26 cellular contexts compared by ENCODE assay signal in genomic region chr3:123148772-123149171, GRCh38. TPM values are rescaled to one million over a fixed set of nuclear protein-coding genes. Genes with fewer than 3 reads are reported as not detected.
DNase-seq lines count a peak whose midpoint lies in the region; ATAC-seq and TF ChIP-seq lines count a peak whose summit lies in the region.
"Had no signal": no experiment of that assay in that cellular context is flagged by ENCODE, and none has a peak within 500 bp of the region (broad histone marks: within the 10 kb centered on the region; RNA-seq: fewer than 3 reads in every experiment).

No MANE protein-coding gene starts in this region.

- no peaks in the 10 kb centered on the region for H3K27me3 Mint-ChIP-seq in activated T-cell treated with anti-CD3 and anti-CD28 coated beads, Interleukin-2, amount 50 U/mL, for 24 hours
- peaks cover 4% of the 10 kb centered on the region for H3K27me3 Mint-ChIP-seq in neural progenitor cell (ENCODE audit: insufficient read depth, low read depth)
- H3K27me3 Mint-ChIP-seq: naive thymus-derived CD4-positive, alpha-beta T cell had no signal

- peaks cover 93% of the 10 kb centered on the region for H3K36me3 Mint-ChIP-seq in activated T-cell treated with anti-CD3 and anti-CD28 coated beads, Interleukin-2, amount 50 U/mL, for 24 hours (ENCODE audit: low read depth)
- peaks cover 32% of the 10 kb centered on the region for H3K36me3 Mint-ChIP-seq in neural progenitor cell

- H3K9me3 ChIP-seq in neural progenitor cell (ENCODE audit: low read depth), result no peaks in the 10 kb centered on the region
- H3K9me3 ChIP-seq: ascending aorta, ovary, right atrium auricular region, SJSA1, uterus had no signal

- no peak overlapping the region for H3K4me3 Mint-ChIP-seq in activated T-cell treated with anti-CD3 and anti-CD28 coated beads, Interleukin-2, amount 50 U/mL, for 24 hours
- no peak overlapping the region for H3K4me3 Mint-ChIP-seq in neural progenitor cell
- H3K4me3 Mint-ChIP-seq: activated naive CD4-positive, alpha-beta T cell treated with anti-CD3 and anti-CD28 coated beads for 36 hours; naive thymus-derived CD4-positive, alpha-beta T cell; T-helper 1 cell treated with Interleukin-12 subunit alpha and Interleukin-12 subunit beta and Interleukin-4 antibody, amounts not matched to agents 30 μg/mL and 1 μg/mL, for 36 hours had no signal

- peaks cover 2% of the 10 kb centered on the region for H3K27me3 ChIP-seq in neural progenitor cell
- H3K27me3 ChIP-seq: ascending aorta, ovary, right atrium auricular region, SJSA1, uterus had no signal

- H3F3A ChIP-seq in neural progenitor cell (ENCODE audit: low read depth), result peaks cover 9% of the 10 kb centered on the region

- no peaks in the 10 kb centered on the region for H3K79me2 ChIP-seq in neural progenitor cell (ENCODE audit: low read depth)

- H3K36me3 ChIP-seq in neural progenitor cell, result no peaks in the 10 kb centered on the region
- H3K36me3 ChIP-seq: ovary, SJSA1, uterus had no signal

- peaks cover 9% of the 10 kb centered on the region for H4K20me1 ChIP-seq in neural progenitor cell (ENCODE audit: low read depth)

- H3K4me1 ChIP-seq in neural progenitor cell, result peaks cover 15% of the 10 kb centered on the region
- H3K4me1 ChIP-seq: ascending aorta, uterus had no signal

- H3K9ac ChIP-seq in neural progenitor cell, result no peak overlapping the region

- no peak overlapping the region for H3K4me2 ChIP-seq in neural progenitor cell

- H3K4me1 Mint-ChIP-seq in activated T-cell treated with anti-CD3 and anti-CD28 coated beads, Interleukin-2, amount 50 U/mL, for 24 hours (ENCODE audit: low read depth), result no peaks in the 10 kb centered on the region
- peaks cover 59% of the 10 kb centered on the region for H3K4me1 Mint-ChIP-seq in neural progenitor cell

- ATAC-seq in HG02759 (IDR thresholded peaks at IDR 0.05; ENCODE audit: unreplicated experiment), result no peak
- ATAC-seq: left cardiac atrium; naive thymus-derived CD4-positive, alpha-beta T cell had no signal

- no peak overlapping the region for H2AFZ ChIP-seq in neural progenitor cell (replicated peaks)

- no peak overlapping the region for H3K27ac Mint-ChIP-seq in activated T-cell treated with anti-CD3 and anti-CD28 coated beads, Interleukin-2, amount 50 U/mL, for 24 hours
- H3K27ac Mint-ChIP-seq in neural progenitor cell, result peak overlapping the region; percentile 64
- H3K27ac Mint-ChIP-seq: activated naive CD4-positive, alpha-beta T cell treated with anti-CD3 and anti-CD28 coated beads for 36 hours; T-helper 1 cell treated with Interleukin-12 subunit alpha and Interleukin-12 subunit beta and Interleukin-4 antibody, amounts not matched to agents 30 μg/mL and 1 μg/mL, for 36 hours had no signal

- peak; percentile 9 for DNase-seq in activated T-cell treated with anti-CD3 and anti-CD28 coated beads, Interleukin-2, amount 50 U/mL, for 24 hours
- DNase-seq in activated T-cell treated with anti-CD3 and anti-CD28 coated beads for 4 hours (no peak), NCI-H2196 treated with DMSO at 0.1 percent for 48 hours (lab: John Stamatoyannopoulos, UW; ENCODE audit: unreplicated experiment) (peak; percentile 81), epithelial cell of esophagus (ENCODE audit: low read depth) (peak; percentile 19), neural progenitor cell (ENCODE audit: low spot score) (no peak), putamen (ENCODE audit: low spot score) (no peak), hypothalamus (lab: John Stamatoyannopoulos, UW) (no peak)
- DNase-seq: activated naive CD4-positive, alpha-beta T cell treated with anti-CD3 and anti-CD28 coated beads for 36 hours; activated T-cell treated with anti-CD3 and anti-CD28 coated beads, Interleukin-2, amount 50 U/mL, for 1 hour; dermis blood vessel endothelial cell; GF-D8; HCEC 1CT; left cardiac atrium; naive thymus-derived CD4-positive, alpha-beta T cell; NCI-H1417; NCI-H2081; NCI-H524 treated with DMSO at 0.1 percent for 48 hours; stimulated activated CD4-positive, alpha-beta T cell treated with anti-CD3 and anti-CD28 coated beads, Interleukin-4, amount 100 ng/mL, for 1 hour; stimulated activated naive CD4-positive, alpha-beta T cell; uterus had no signal

- no peak for TF ChIP-seq CTCF in epithelial cell of esophagus (IDR thresholded peaks at IDR 0.05; ENCODE audit: insufficient read depth, low read depth, low read length, missing control alignments)
- no peak for TF ChIP-seq CTCF in neural progenitor cell (IDR thresholded peaks at IDR 0.05)

- H3K9me3 Mint-ChIP-seq in activated T-cell treated with anti-CD3 and anti-CD28 coated beads, Interleukin-2, amount 50 U/mL, for 24 hours, result no peaks in the 10 kb centered on the region
- H3K9me3 Mint-ChIP-seq in neural progenitor cell, result no peaks in the 10 kb centered on the region

- no peak overlapping the region for H3K4me3 ChIP-seq in epithelial cell of esophagus (ENCODE audit: low read length)
- H3K4me3 ChIP-seq in neural progenitor cell, result no peak overlapping the region
- H3K4me3 ChIP-seq: ascending aorta, ovary, right atrium auricular region, SJSA1, uterus had no signal

- H3K27ac ChIP-seq in neural progenitor cell, result no peak overlapping the region
- H3K27ac ChIP-seq: ascending aorta, ovary, right atrium auricular region, SJSA1, uterus had no signal

RNA-seq across cellular contexts. Expression of gene SEC22A, which starts 53.0 kb away (rescaled TPM):
- 25.8 and 26.4 TPM in 2 replicates for total RNA-seq in neural progenitor cell (ENCODE audit: low replicate concordance)

Comparison
In these comparisons a context has a peak if more than half of its experiments do, and no peak if none do; other contexts are left out.
1. DNase-seq: peak in activated T-cell treated with anti-CD3 and anti-CD28 coated beads, Interleukin-2, amount 50 U/mL, for 24 hours (single experiment), NCI-H2196 treated with DMSO at 0.1 percent for 48 hours (single experiment) and epithelial cell of esophagus (single experiment); none in activated T-cell treated with anti-CD3 and anti-CD28 coated beads for 4 hours (single experiment), neural progenitor cell (single experiment), putamen (single experiment) and hypothalamus (0 of 51).